Comparison of ENCODE assay signal across 8 cellular contexts in genomic region chr21:33576741-33577141, GRCh38. TPM values are rescaled to one million over a fixed set of nuclear protein-coding genes. Genes with fewer than 3 reads are reported as not detected.
A peak's percentile ranks its signal among the peaks of the same experiment; 100 is the strongest.
DNase-seq lines count a peak whose midpoint lies in the region; ATAC-seq, FAIRE-seq and TF ChIP-seq lines count a peak whose summit lies in the region.
"Not testable (repeated sequence)": the region's sequence is repeated elsewhere in the genome, so short reads cannot be mapped to it uniquely, and the experiment has no call there.

No MANE protein-coding gene starts in this region.

- not testable (repeated sequence) for TF ChIP-seq RAD21 in A549 (conservative IDR thresholded peaks at IDR 0.05 in 1 of 2, IDR thresholded peaks at IDR 0.05 in 1 of 2)

- H4K20me1 ChIP-seq in GM23248 (ENCODE audit: insufficient read depth); PC-3 (ENCODE audit: low read length): not testable (repeated sequence)

- not testable (repeated sequence) for H3K4me3 ChIP-seq in A549; GM23248; PC-3 (ENCODE audit: low read length); body of pancreas; mucosa of descending colon; upper lobe of right lung

- BruUV-seq in PC-3 (replicated peaks; lab: Mats Ljungman, UMichigan) = TSS peak; percentile 39

- intact Hi-C loops in PC-3 (cut with micrococcal nuclease); body of pancreas (cut with DNase I); mucosa of descending colon (cut with DNase I, micrococcal nuclease); upper lobe of right lung (cut with DNase I): not testable (repeated sequence)

- 0% methylated on average over 2 of the region's 2 CpGs for WGBS in A549 (ENCODE audit: missing lambda C conversion rate)
- WGBS in GM23248 (ENCODE audit: low coverage in 1 of 2, low lambda C conversion rate in 2 of 2, missing lambda C conversion rate in 2 of 2), 2 experiments = 45 to 56% methylated on average over 2 of the region's 2 CpGs
- WGBS in body of pancreas, 2 donors = 9 to 30% methylated on average over 2 of the region's 2 CpGs

- not testable (repeated sequence) for H3K9me2 ChIP-seq in GM23248 (ENCODE audit: insufficient read depth); PC-3 (replicated peaks; ENCODE audit: low read length)

- H3F3A ChIP-seq in GM23248 (ENCODE audit: insufficient read depth) (peaks cover 85% of the 10 kb centered on the region), PC-3 (ENCODE audit: low read length, unreplicated experiment) (peaks cover 19% of the 10 kb centered on the region)

- ATAC-seq in A549 = peak; percentile 58 to 81; a peak in 5 of 6 replicates
- peak; percentile 87 for ATAC-seq in PC-3
- not testable (repeated sequence) for ATAC-seq in activated T-helper 17 cell treated with anti-CD3 and anti-CD28 coated beads, Interleukin-2, amount 50 U/mL, for 72 hours (replicated peaks)
- ATAC-seq in body of pancreas = peak; percentile 58
- ATAC-seq in mucosa of descending colon = peak; percentile 82
- peak; percentile 62 for ATAC-seq in upper lobe of right lung

- POLR2A ChIA-PET in A549 (lab: Yijun Ruan, JAX); PC-3 (lab: Charles Lee; ENCODE audit: unreplicated experiment): not testable (repeated sequence)

- not testable (repeated sequence) for H3K4me3 Mint-ChIP-seq in activated T-helper 17 cell treated with anti-CD3 and anti-CD28 coated beads, Interleukin-2, amount 50 U/mL, for 72 hours

- TF ChIP-seq POLR2A in A549 (IDR thresholded peaks at IDR 0.05; ENCODE audit: low read length); body of pancreas (IDR thresholded peaks at IDR 0.05): not testable (repeated sequence)

- H3K4me1 ChIP-seq in A549 = peaks cover 37% of the 10 kb centered on the region
- H3K4me1 ChIP-seq in GM23248 (ENCODE audit: insufficient read depth) = peaks cover 23% of the 10 kb centered on the region
- not testable (repeated sequence) for H3K4me1 ChIP-seq in PC-3 (ENCODE audit: insufficient read depth, low read length); body of pancreas; mucosa of descending colon (ENCODE audit: low read depth); upper lobe of right lung

- H3K9me3 Mint-ChIP-seq in activated T-helper 17 cell treated with anti-CD3 and anti-CD28 coated beads, Interleukin-2, amount 50 U/mL, for 72 hours = not testable (repeated sequence)

- H3K79me2 ChIP-seq in GM23248 (ENCODE audit: insufficient read depth) = peaks cover 49% of the 10 kb centered on the region
- H3K79me2 ChIP-seq in PC-3 (ENCODE audit: low read length) = not testable (repeated sequence)

- H3K36me3 ChIP-seq in GM23248 (ENCODE audit: low read depth) (peaks cover 59% of the 10 kb centered on the region), PC-3 (ENCODE audit: low read depth, low read length) (peaks cover 77% of the 10 kb centered on the region), upper lobe of right lung (peaks cover 66% of the 10 kb centered on the region)
- not testable (repeated sequence) for H3K36me3 ChIP-seq in body of pancreas (replicated peaks in 1 of 2; ENCODE audit: insufficient read depth in 1 of 2, low read depth in 2 of 2); mucosa of descending colon (ENCODE audit: low read depth)

- not testable (repeated sequence) for H2AFZ ChIP-seq in GM23248; PC-3 (ENCODE audit: low read length)

- peak overlapping the region; percentile 32; the same call in 2 of the 3 replicates for H3K4me2 ChIP-seq in A549
- not testable (repeated sequence) for H3K4me2 ChIP-seq in GM23248 (ENCODE audit: unreplicated experiment); PC-3 (ENCODE audit: low read length)

- in situ Hi-C loops in GM23248 (cut with MboI) = not testable (repeated sequence)

- not testable (repeated sequence) for FAIRE-seq in A549 (lab: Jason Lieb, UNC)
- FAIRE-seq in islet of Langerhans (lab: Jason Lieb, UNC) = peak; percentile 5

- H3K27ac Mint-ChIP-seq in activated T-helper 17 cell treated with anti-CD3 and anti-CD28 coated beads, Interleukin-2, amount 50 U/mL, for 72 hours = peak overlapping the region; percentile 22

- H3K27me3 ChIP-seq in GM23248 (replicated peaks; ENCODE audit: insufficient read depth); PC-3 (ENCODE audit: low read length); body of pancreas; upper lobe of right lung: not testable (repeated sequence)

- not testable (repeated sequence) for H3K9ac ChIP-seq in GM23248; PC-3 (ENCODE audit: low read length)

- DNase-seq in A549 (ENCODE audit: low read depth in 1 of 2, low spot score in 1 of 2) = peak in 1 of 2 experiments; percentile 22
- not testable (repeated sequence) for DNase-seq in GM23248, body of pancreas, mucosa of descending colon, upper lobe of right lung
- peak; percentile 31 for DNase-seq in PC-3

- H3K27ac ChIP-seq in A549; PC-3 (ENCODE audit: low read length); body of pancreas; upper lobe of right lung: not testable (repeated sequence)
- 0 out of 2 replicates have a peak overlapping the region, but pooled peaks have one; percentile 5 for H3K27ac ChIP-seq in GM23248

- not testable (repeated sequence) for H3K27me3 Mint-ChIP-seq in activated T-helper 17 cell treated with anti-CD3 and anti-CD28 coated beads, Interleukin-2, amount 50 U/mL, for 72 hours

- not testable (repeated sequence) for H3K9me3 ChIP-seq in A549; GM23248 (ENCODE audit: low read depth); PC-3 (ENCODE audit: low read length); body of pancreas; mucosa of descending colon; upper lobe of right lung

- not testable (repeated sequence) for H3K4me1 Mint-ChIP-seq in activated T-helper 17 cell treated with anti-CD3 and anti-CD28 coated beads, Interleukin-2, amount 50 U/mL, for 72 hours

- peaks cover 98% of the 10 kb centered on the region for H3K36me3 Mint-ChIP-seq in activated T-helper 17 cell treated with anti-CD3 and anti-CD28 coated beads, Interleukin-2, amount 50 U/mL, for 72 hours (ENCODE audit: low read depth)

- TF ChIP-seq EP300 in A549 (IDR thresholded peaks at IDR 0.05) = not testable (repeated sequence)

- CTCF ChIA-PET in A549 (lab: Yijun Ruan, JAX); PC-3 (lab: Charles Lee): not testable (repeated sequence)

- not testable (repeated sequence) for TF ChIP-seq CTCF in A549 (IDR thresholded peaks at IDR 0.05); PC-3 (conservative IDR thresholded peaks at IDR 0.05; ENCODE audit: low read depth, low read length); body of pancreas (IDR thresholded peaks at IDR 0.05); mucosa of descending colon (IDR thresholded peaks at IDR 0.05); upper lobe of right lung (IDR thresholded peaks at IDR 0.05)

RNA-seq across cellular contexts. Expression of gene DONSON, which starts 11.7 kb away (rescaled TPM):
- polyA plus RNA-seq in A549 (2011; rRNA removed) (30.3 and 32.0 TPM in 2 replicates), A549 (2017; fragmentation: RNase III; extraction: RNeasy Plus Mini Kit Qiagen cat#74134 plus additional on column Dnase treatment) (20.7 to 22.1 TPM (median 21.0 TPM) in 3 replicates), GM23248 (2016; fragmentation: Nextera tagmentation; extraction: Ambion mirVana) (14.1 and 16.8 TPM in 2 replicates)
- polyA plus RNA-seq in A549 (2012; cell fraction: cytosol; rRNA removed) = 12.6 and 14.8 TPM in 2 replicates
- polyA plus RNA-seq in A549 (2012; cell fraction: nucleus; rRNA removed) = 10.7 and 13.4 TPM in 2 replicates
- 8.6 and 9.8 TPM in 2 replicates for polyA minus RNA-seq in A549 (2011; rRNA and poly(A)+ RNA removed)
- 13.2 and 18.2 TPM in 2 replicates for total RNA-seq in GM23248 (2014; rRNA removed; shearing (Covaris generic))
- total RNA-seq in PC-3 (2014; rRNA removed) (29.2 and 41.9 TPM in 2 replicates), body of pancreas (1 to 10 TPM; 5.6 to 6.5 TPM), mucosa of descending colon (10 to 100 TPM in 1 of 3 donors, 1 to 10 TPM in 2; 7.6 to 10.5 (median 9.6) TPM), upper lobe of right lung (4.4 TPM)
- 10 to 100 TPM; 39.8 to 43.0 TPM for total RNA-seq in activated T-helper 17 cell treated with anti-CD3 and anti-CD28 coated beads, Interleukin-2, amount 50 U/mL, for 72 hours

RNA-seq across cellular contexts. Expression of gene SON, which starts 33.9 kb away (rescaled TPM):
- polyA plus RNA-seq in A549 (2011; rRNA removed) = 75.3 and 109 TPM in 2 replicates
- 24.4 and 27.7 TPM in 2 replicates for polyA plus RNA-seq in A549 (2012; cell fraction: cytosol; rRNA removed)
- 45.4 and 80.0 TPM in 2 replicates for polyA plus RNA-seq in A549 (2012; cell fraction: nucleus; rRNA removed)
- polyA plus RNA-seq in A549 (2017; fragmentation: RNase III; extraction: RNeasy Plus Mini Kit Qiagen cat#74134 plus additional on column Dnase treatment) = 95.9 to 113 TPM (median 108 TPM) in 3 replicates
- 171 TPM in 2 replicates for polyA minus RNA-seq in A549 (2011; rRNA and poly(A)+ RNA removed)
- 106 and 109 TPM in 2 replicates for total RNA-seq in GM23248 (2014; rRNA removed; shearing (Covaris generic))
- polyA plus RNA-seq in GM23248 (2016; fragmentation: Nextera tagmentation; extraction: Ambion mirVana) = 303 and 336 TPM in 2 replicates
- total RNA-seq in PC-3 (2014; rRNA removed) = 180 and 373 TPM in 2 replicates
- 100 to 1,000 TPM; 242 to 282 TPM for total RNA-seq in activated T-helper 17 cell treated with anti-CD3 and anti-CD28 coated beads, Interleukin-2, amount 50 U/mL, for 72 hours
- 100 to 1,000 TPM; 118 to 235 TPM for total RNA-seq in body of pancreas
- 100 to 1,000 TPM; 240 to 293 (median 254) TPM for total RNA-seq in mucosa of descending colon
- total RNA-seq in upper lobe of right lung = 320 TPM

RNA-seq across cellular contexts. Expression of gene GART, which starts 34.8 kb away (rescaled TPM):
- polyA plus RNA-seq in A549 (2011; rRNA removed) (42.3 and 61.6 TPM in 2 replicates), A549 (2017; fragmentation: RNase III; extraction: RNeasy Plus Mini Kit Qiagen cat#74134 plus additional on column Dnase treatment) (66.2 to 70.2 TPM (median 68.0 TPM) in 3 replicates), GM23248 (2016; fragmentation: Nextera tagmentation; extraction: Ambion mirVana) (58.2 and 61.8 TPM in 2 replicates)
- 10.8 and 13.8 TPM in 2 replicates for polyA plus RNA-seq in A549 (2012; cell fraction: cytosol; rRNA removed)
- polyA plus RNA-seq in A549 (2012; cell fraction: nucleus; rRNA removed) = 10.9 and 29.9 TPM in 2 replicates
- 32.6 and 34.6 TPM in 2 replicates for polyA minus RNA-seq in A549 (2011; rRNA and poly(A)+ RNA removed)
- total RNA-seq in GM23248 (2014; rRNA removed; shearing (Covaris generic)) = 52.1 and 54.6 TPM in 2 replicates
- total RNA-seq in PC-3 (2014; rRNA removed) (118 and 142 TPM in 2 replicates), body of pancreas (10 to 100 TPM; 36.3 to 62.0 TPM), mucosa of descending colon (10 to 100 TPM; 45.5 to 57.2 (median 55.6) TPM), upper lobe of right lung (55.8 TPM)
- 100 to 1,000 TPM in 1 of 2 donors, 10 to 100 TPM in 1; 91.9 to 196 TPM for total RNA-seq in activated T-helper 17 cell treated with anti-CD3 and anti-CD28 coated beads, Interleukin-2, amount 50 U/mL, for 72 hours
